In the genomic region with DNA sequence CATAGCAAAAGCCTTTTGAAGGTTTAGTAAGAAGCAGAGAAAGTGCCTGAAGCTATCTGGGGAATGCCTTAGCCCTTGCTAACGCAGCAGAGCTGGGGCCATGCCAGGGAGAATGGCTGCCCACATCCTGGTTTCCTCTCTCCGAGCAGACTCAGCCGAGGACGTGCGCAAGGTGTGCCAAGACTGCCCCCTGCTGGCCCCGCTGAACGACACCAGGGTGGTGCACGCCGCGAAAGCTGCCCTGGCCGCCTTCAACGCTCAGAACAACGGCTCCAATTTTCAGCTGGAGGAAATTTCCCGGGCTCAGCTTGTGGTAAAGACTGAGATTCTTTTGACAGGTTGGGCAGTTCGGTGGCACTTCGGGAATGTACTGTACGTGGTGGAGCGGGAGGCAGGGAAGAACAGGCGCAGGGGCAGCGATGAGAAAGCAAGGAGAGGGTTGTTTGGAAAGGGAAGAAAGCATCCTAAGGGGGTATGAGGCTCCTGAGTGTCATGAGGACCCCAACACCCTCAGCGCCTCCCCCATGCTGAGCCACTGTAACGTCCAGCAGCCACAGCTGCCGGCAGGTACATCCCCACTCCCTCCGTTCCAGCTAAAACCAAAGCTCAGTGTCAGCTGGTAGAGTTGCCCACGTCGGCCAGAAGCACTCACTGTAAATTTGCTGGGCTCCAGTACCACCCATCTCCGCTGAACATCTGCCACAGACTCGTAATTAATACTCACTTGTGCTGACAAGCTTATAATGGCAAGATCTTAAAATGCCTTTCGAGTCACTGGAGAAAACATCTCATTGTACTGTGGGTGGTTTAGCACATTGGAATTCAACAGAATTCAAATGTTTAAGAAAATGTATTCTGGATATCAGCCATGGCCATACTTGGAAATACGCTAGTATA, we compare ENCODE assay signal across 8 cellular contexts. TPM values are rescaled to one million over a fixed set of nuclear protein-coding genes. Genes with fewer than 3 reads are reported as not detected.
A peak's percentile ranks its signal among the peaks of the same experiment; 100 is the strongest.
DNase-seq lines count a peak whose midpoint lies in the region; ATAC-seq, FAIRE-seq and TF ChIP-seq lines count a peak whose summit lies in the region.

No MANE protein-coding gene starts in this region.

- no peak overlapping the region for H3K4me3 Mint-ChIP-seq in endothelial cell (ENCODE audit: unreplicated experiment)

- no peak overlapping the region for H3K27ac Mint-ChIP-seq in endothelial cell (ENCODE audit: unreplicated experiment)

- H3K36me3 ChIP-seq in NT2/D1 (ENCODE audit: insufficient read depth, insufficient read length, low read length): no peaks in the 10 kb centered on the region
- no peaks in the 10 kb centered on the region for H3K36me3 ChIP-seq in mucosa of descending colon (ENCODE audit: low read depth)

- FAIRE-seq in D721Med (lab: Jason Lieb, UNC): no peak

- DNase-seq in D721Med (ENCODE audit: insufficient read length, low spot score) (peak; percentile 38), HUDEP-2 (lab: John Stamatoyannopoulos, UW; ENCODE audit: unreplicated experiment in 76 of 76) (peak in 74 of 76 experiments; percentile 1 to 81 (median 64)), NT2/D1 (ENCODE audit: low read depth, low spot score) (peak; percentile 60), endothelial cell (ENCODE audit: low spot score) (peak; percentile 69), mucosa of descending colon (peak; percentile 86 to 90 (median 87))
- DNase-seq in activated CD8-positive, alpha-beta memory T cell treated with anti-CD3 and anti-CD28 coated beads, Interleukin-2, amount 50 U/mL, for 1 hour (ENCODE audit: extremely low read depth): peak; percentile 52
- peak; percentile 65 to 68 for DNase-seq in stimulated activated CD8-positive, alpha-beta memory T cell treated with anti-CD3 and anti-CD28 coated beads, Interleukin-4, amount 100 ng/mL, for 4 hours (ENCODE audit: low read depth in 2 of 2, low spot score in 1 of 2)

- H3K36me3 Mint-ChIP-seq in endothelial cell (ENCODE audit: low read depth, unreplicated experiment): no peaks in the 10 kb centered on the region

- no peaks in the 10 kb centered on the region for H3K9me3 Mint-ChIP-seq in endothelial cell (ENCODE audit: unreplicated experiment)

- H3K4me1 Mint-ChIP-seq in endothelial cell (ENCODE audit: unreplicated experiment): peaks cover 9% of the 10 kb centered on the region

- intact Hi-C loops in mucosa of descending colon (cut with DNase I, micrococcal nuclease): loop anchor here (10.0 kb wide), 2 partner anchors 138 to 208 kb away; no protein-coding TSS in a partner anchor

- H3K4me1 ChIP-seq in NT2/D1 (ENCODE audit: insufficient read depth, insufficient read length) (peaks cover 4% of the 10 kb centered on the region), mucosa of descending colon (ENCODE audit: low read depth) (peaks cover 5% of the 10 kb centered on the region)

- H3K9ac ChIP-seq in NT2/D1 (ENCODE audit: insufficient read length, low read depth): peak overlapping the region; percentile 54

- peaks cover 18% of the 10 kb centered on the region for H3K27me3 ChIP-seq in NT2/D1 (ENCODE audit: insufficient read depth, insufficient read length)

- TF ChIP-seq CTCF in D721Med (IDR thresholded peaks at IDR 0.05; ENCODE audit: insufficient read depth, missing control alignments) (peak; percentile 83), endothelial cell (IDR thresholded peaks at IDR 0.05; ENCODE audit: unreplicated experiment) (peak; percentile 92), mucosa of descending colon (IDR thresholded peaks at IDR 0.05) (peak; percentile 88)

- no peak overlapping the region for H3K4me3 ChIP-seq in NT2/D1 (ENCODE audit: insufficient read length, low read depth)
- H3K4me3 ChIP-seq in mucosa of descending colon: no peak overlapping the region

- peak; percentile 89 for ATAC-seq in GM21515 (IDR thresholded peaks at IDR 0.05; ENCODE audit: unreplicated experiment)
- ATAC-seq in mucosa of descending colon: peak; percentile 99

- H3K27me3 Mint-ChIP-seq in endothelial cell (ENCODE audit: unreplicated experiment): peaks cover 4% of the 10 kb centered on the region

- no peaks in the 10 kb centered on the region for H3K9me3 ChIP-seq in NT2/D1 (ENCODE audit: insufficient read depth, low read length)
- H3K9me3 ChIP-seq in mucosa of descending colon: no peaks in the 10 kb centered on the region

RNA-seq across cellular contexts. Expression of gene AHSG, which starts 4.4 kb away (rescaled TPM):
- total RNA-seq in endothelial cell (ENCODE audit: unreplicated experiment): not detected
- not detected for total RNA-seq in mucosa of descending colon

RNA-seq across cellular contexts. Expression of gene FETUB, which starts 22.9 kb away (rescaled TPM):
- total RNA-seq in endothelial cell (ENCODE audit: unreplicated experiment) (not detected), mucosa of descending colon (not detected)

RNA-seq across cellular contexts. Expression of gene DNAJB11, which starts 46.8 kb away (rescaled TPM):
- total RNA-seq in endothelial cell (ENCODE audit: unreplicated experiment): 71.2 TPM
- 10 to 100 TPM; 32.2 to 45.7 (median 34.0) TPM for total RNA-seq in mucosa of descending colon

RNA-seq across cellular contexts. Expression of gene HRG, which starts 48.5 kb away (rescaled TPM):
- not detected for total RNA-seq in endothelial cell (ENCODE audit: unreplicated experiment)
- total RNA-seq in mucosa of descending colon: not detected

RNA-seq across cellular contexts. Expression of gene TBCCD1, which starts 50.1 kb away (rescaled TPM):
- 19.5 TPM for total RNA-seq in endothelial cell (ENCODE audit: unreplicated experiment)
- 10 to 100 TPM; 11.0 to 13.4 (median 12.6) TPM for total RNA-seq in mucosa of descending colon
